Comparison of ENCODE assay signal across 9 cellular contexts in genomic region chr21:31347435-31348032, GRCh38. TPM values are rescaled to one million over a fixed set of nuclear protein-coding genes. Genes with fewer than 3 reads are reported as not detected.
DNase-seq lines count a peak whose midpoint lies in the region; ATAC-seq and TF ChIP-seq lines count a peak whose summit lies in the region.
"Had no signal": no experiment of that assay in that cellular context is flagged by ENCODE, and none has a peak within 500 bp of the region (broad histone marks: within the 10 kb centered on the region; RNA-seq: fewer than 3 reads in every experiment).

No MANE protein-coding gene starts in this region.

- H3K27ac Mint-ChIP-seq in effector memory CD8-positive, alpha-beta T cell = no peak overlapping the region

- H3K4me3 Mint-ChIP-seq in effector memory CD8-positive, alpha-beta T cell = no peak overlapping the region

- intact Hi-C loops in dorsolateral prefrontal cortex (cut with DNase I) = loop anchor here (5.0 to 10.0 kb wide), 7 partner anchors 83 to 243 kb away; no protein-coding TSS in a partner anchor

- peak; percentile 41 to 75 (median 63) for TF ChIP-seq CTCF in dorsolateral prefrontal cortex (IDR thresholded peaks at IDR 0.05 in 54 of 56, conservative IDR thresholded peaks at IDR 0.05 in 2 of 56; ENCODE audit: low read depth in 1 of 56, partially characterized antibody in 56 of 56)

- H3K27ac ChIP-seq in dorsolateral prefrontal cortex = peak overlapping the region in 5 of 59 donors; percentile 2 to 90 (median 32)
- H3K27ac ChIP-seq: BLaER1 treated with 17β-estradiol and CSF1 and Interleukin-3, amounts not matched to agents 10 nM and 100 nM had no signal

- no peaks in the 10 kb centered on the region for H3K9me3 Mint-ChIP-seq in effector memory CD8-positive, alpha-beta T cell

- H3K27me3 ChIP-seq in dorsolateral prefrontal cortex = peaks cover 0 to 10% (median 0%) of the 10 kb centered on the region in 45 donors

- H3K4me3 ChIP-seq in dorsolateral prefrontal cortex = peak overlapping the region in 43 of 59 donors; percentile 2 to 55 (median 35)
- H3K4me3 ChIP-seq: BLaER1 treated with 17β-estradiol and CSF1 and Interleukin-3, amounts not matched to agents 10 nM and 100 nM had no signal

- peaks cover 7 to 10% of the 10 kb centered on the region in 2 donors for H3K4me1 Mint-ChIP-seq in effector memory CD8-positive, alpha-beta T cell (ENCODE audit: low read depth in 2 of 2)

- ATAC-seq in GM21360 (IDR thresholded peaks at IDR 0.05; ENCODE audit: unreplicated experiment) = no peak
- no peak for ATAC-seq in effector memory CD8-positive, alpha-beta T cell (replicated peaks)

- peaks cover 3% of the 10 kb centered on the region for H3K36me3 Mint-ChIP-seq in effector memory CD8-positive, alpha-beta T cell (ENCODE audit: insufficient read depth)

- H3K27me3 Mint-ChIP-seq in effector memory CD8-positive, alpha-beta T cell = peaks cover 33 to 41% of the 10 kb centered on the region in 2 donors

- DNase-seq in NCI-H187 treated with DMSO at 0.1 percent for 48 hours (lab: John Stamatoyannopoulos, UW) (peak; percentile 18), NCI-H187 (lab: John Stamatoyannopoulos, UW) (no peak), NCI-H748 (lab: John Stamatoyannopoulos, UW; ENCODE audit: unreplicated experiment) (peak; percentile 64), dorsolateral prefrontal cortex (peak in 2 of 10 donors; percentile 24 to 62), putamen (ENCODE audit: low spot score) (peak; percentile 58)
- DNase-seq in activated effector memory CD4-positive, alpha-beta T cell treated with anti-CD3 and anti-CD28 coated beads, Interleukin-2, amount 50 U/mL, for 16 hours = no peak
- DNase-seq in effector memory CD8-positive, alpha-beta T cell = no peak

RNA-seq across cellular contexts. Expression of gene TIAM1, which starts 3.5 kb away (rescaled TPM):
- total RNA-seq in dorsolateral prefrontal cortex = 100 to 1,000 TPM in 9 of 120 experiments, 10 to 100 TPM in 111; 53.4 to 115 (median 79.5) TPM

Comparison
In these comparisons a context has a peak if more than half of its experiments do, and no peak if none do; other contexts are left out.
1. DNase-seq: peak in NCI-H187 treated with DMSO at 0.1 percent for 48 hours (single experiment), NCI-H748 (single experiment) and putamen (single experiment); none in NCI-H187 (0 of 2), activated effector memory CD4-positive, alpha-beta T cell treated with anti-CD3 and anti-CD28 coated beads, Interleukin-2, amount 50 U/mL, for 16 hours (single experiment) and effector memory CD8-positive, alpha-beta T cell (0 of 3).